In genomic region chr4:119715490-119716445, GRCh38 we compare ENCODE assay signal across 28 cellular contexts.
"Had no signal": no experiment of that assay in that cellular context is flagged by ENCODE, and none has a peak within 500 bp of the region (broad histone marks: within the 10 kb centered on the region; RNA-seq: fewer than 3 reads in every experiment).

No MANE protein-coding gene starts in this region.

- H3K36me3 ChIP-seq: brain microvascular endothelial cell, esophagus muscularis mucosa, heart left ventricle, neural progenitor cell, spleen, suprapubic skin, tibial artery had no signal

- H3K79me2 ChIP-seq: parathyroid adenoma had no signal

- H3K27me3 Mint-ChIP-seq: activated CD8-positive, alpha-beta T cell treated with anti-CD3 and anti-CD28 coated beads for 36 hours had no signal

- H3K27me3 ChIP-seq: brain microvascular endothelial cell, esophagus muscularis mucosa, foreskin keratinocyte, heart left ventricle, neural progenitor cell, spleen, suprapubic skin, tibial artery had no signal

- H3K4me2 ChIP-seq: neural progenitor cell had no signal

- H3K4me1 Mint-ChIP-seq: activated T-helper 17 cell treated with anti-CD3 and anti-CD28 coated beads, Interleukin-2, amount 50 U/mL, for 72 hours; immature natural killer cell; natural killer cell; neural progenitor cell; WTC11 had no signal

- H3K27ac Mint-ChIP-seq: activated CD8-positive, alpha-beta T cell treated with anti-CD3 and anti-CD28 coated beads for 36 hours; activated T-helper 17 cell treated with anti-CD3 and anti-CD28 coated beads, Interleukin-2, amount 50 U/mL, for 72 hours; immature natural killer cell; natural killer cell; neural progenitor cell; WTC11 had no signal

- H2AFZ ChIP-seq: neural progenitor cell, parathyroid adenoma had no signal

- H3K36me3 Mint-ChIP-seq: immature natural killer cell, neural progenitor cell had no signal

- H3K4me3 Mint-ChIP-seq: activated CD8-positive, alpha-beta T cell treated with anti-CD3 and anti-CD28 coated beads for 36 hours; activated T-cell treated with anti-CD3 and anti-CD28 coated beads, Interleukin-2, amount 50 U/mL, for 4 hours; activated T-helper 17 cell treated with anti-CD3 and anti-CD28 coated beads, Interleukin-2, amount 50 U/mL, for 72 hours; immature natural killer cell; natural killer cell; neural progenitor cell; WTC11 had no signal

- H3K4me1 ChIP-seq: esophagus muscularis mucosa, foreskin keratinocyte, heart left ventricle, neural progenitor cell, parathyroid adenoma, psoas muscle, spleen, suprapubic skin, tibial artery had no signal

- ATAC-seq: activated CD8-positive, alpha-beta T cell treated with anti-CD3 and anti-CD28 coated beads for 36 hours; activated T-cell treated with anti-CD3 and anti-CD28 coated beads, Interleukin-2, amount 50 U/mL, for 4 hours; activated T-helper 17 cell treated with anti-CD3 and anti-CD28 coated beads, Interleukin-2, amount 50 U/mL, for 72 hours; foreskin keratinocyte; heart left ventricle; natural killer cell; psoas muscle; WTC11 had no signal

- DNase-seq: activated CD4-positive, alpha-beta T cell treated with anti-CD3 and anti-CD28 coated beads for 1 hour; activated CD4-positive, alpha-beta T cell treated with anti-CD3 and anti-CD28 coated beads, Interleukin-2, amount 50 U/mL, for 1 hour; activated CD8-positive, alpha-beta T cell treated with anti-CD3 and anti-CD28 coated beads for 36 hours; activated gamma-delta T cell treated with Interleukin-2 at 50 U/mL for 16 hours; activated naive CD4-positive, alpha-beta T cell treated with anti-CD3 and anti-CD28 coated beads, Interleukin-2, amount 50 U/mL, for 16 hours; activated T-cell treated with anti-CD3 and anti-CD28 coated beads, Interleukin-2, amount 50 U/mL, for 4 hours; amniotic stem cell; brain microvascular endothelial cell; cortex of kidney; foreskin keratinocyte; heart left ventricle; hypothalamus; immature natural killer cell; kidney; midbrain; natural killer cell; occipital lobe; psoas muscle; spleen; stimulated activated naive CD4-positive, alpha-beta T cell; T1000; tibial artery had no signal

- H3K27ac ChIP-seq: brain microvascular endothelial cell, esophagus muscularis mucosa, foreskin keratinocyte, heart left ventricle, neural progenitor cell, parathyroid adenoma, psoas muscle, spleen, suprapubic skin, tibial artery had no signal

- H3K4me3 ChIP-seq: esophagus muscularis mucosa, heart left ventricle, neural progenitor cell, psoas muscle, spleen, suprapubic skin, tibial artery had no signal

- H3K9me3 ChIP-seq: suprapubic skin had no signal
